ENCODE assay signal across 20 cellular contexts in genomic region chr3:31934866-31935265, GRCh38. TPM values are rescaled to one million over a fixed set of nuclear protein-coding genes. Genes with fewer than 3 reads are reported as not detected.
DNase-seq lines count a peak whose midpoint lies in the region; ATAC-seq and TF ChIP-seq lines count a peak whose summit lies in the region.
"Had no signal": no experiment of that assay in that cellular context is flagged by ENCODE, and none has a peak within 500 bp of the region (broad histone marks: within the 10 kb centered on the region; RNA-seq: fewer than 3 reads in every experiment).

No MANE protein-coding gene starts in this region.

- H3F3A ChIP-seq in OCI-LY1 (ENCODE audit: insufficient read depth, low read length) = peaks cover 5% of the 10 kb centered on the region; the same call in 1 of the 2 replicates

- TF ChIP-seq POLR2A in esophagus squamous epithelium (IDR thresholded peaks at IDR 0.05) = no peak

- H4K91ac ChIP-seq in H9 (ENCODE audit: insufficient read length, low read depth, low read length) = no peak overlapping the region

- H2BK15ac ChIP-seq in H9 (ENCODE audit: low read depth, low read length) = no peak overlapping the region

- no peak overlapping the region for H3K9ac ChIP-seq in H9 (ENCODE audit: extremely low read depth, insufficient read length, low read length)
- H3K9ac ChIP-seq in OCI-LY1 (ENCODE audit: low read length) = peak overlapping the region; percentile 58

- H3K4me2 ChIP-seq in H9 (ENCODE audit: insufficient read depth, insufficient read length, low read length) (no peak overlapping the region), OCI-LY1 (ENCODE audit: low read length) (peak overlapping the region; percentile 64)

- H3K23ac ChIP-seq in H9 (ENCODE audit: insufficient read length, low read depth, low read length) = no peak overlapping the region

- H3K4me1 Mint-ChIP-seq in H9 = peaks cover 32 to 35% of the 10 kb centered on the region in 2 experiments
- H3K4me1 Mint-ChIP-seq in endothelial cell (ENCODE audit: unreplicated experiment) = peaks cover 38% of the 10 kb centered on the region
- H3K4me1 Mint-ChIP-seq: CD4-positive, alpha-beta memory T cell had no signal

- no peak for ATAC-seq in GM18517 (IDR thresholded peaks at IDR 0.05; ENCODE audit: unreplicated experiment)
- ATAC-seq: gastrocnemius medialis, left ventricle myocardium superior, sciatic nerve had no signal

- peak overlapping the region; percentile 66 to 90 (median 75); a peak in 5 of 7 replicates for H3K27ac Mint-ChIP-seq in H9
- H3K27ac Mint-ChIP-seq in endothelial cell (ENCODE audit: unreplicated experiment) = peak overlapping the region; percentile 89
- H3K27ac Mint-ChIP-seq: CD4-positive, alpha-beta memory T cell; dendritic cell treated with granulocyte-macrophage colony-stimulating factor and Interleukin-4, amounts not matched to agents 40 ng/mL and 50 ng/mL, for 4 days had no signal

- H3K36me3 Mint-ChIP-seq in H9 (ENCODE audit: insufficient read depth in 1 of 3, low read depth in 3 of 3) = peaks cover 0 to 8% (median 2%) of the 10 kb centered on the region in 3 experiments; a peak in 2 of 7 replicates
- no peaks in the 10 kb centered on the region for H3K36me3 Mint-ChIP-seq in endothelial cell (ENCODE audit: low read depth, unreplicated experiment)
- H3K36me3 Mint-ChIP-seq: CD4-positive, alpha-beta memory T cell had no signal

- peaks cover 4% of the 10 kb centered on the region for H3K79me1 ChIP-seq in H9 (ENCODE audit: insufficient read depth, low read depth, low read length, poor library complexity, severe bottlenecking)

- H2BK12ac ChIP-seq in H9 (ENCODE audit: insufficient read length, low read depth, low read length) = no peak overlapping the region

- no peak overlapping the region for H3K14ac ChIP-seq in H9 (ENCODE audit: insufficient read depth, low read length)

- H3K4me3 ChIP-seq in OCI-LY1 (ENCODE audit: low read depth, low read length, poor library complexity, severe bottlenecking) = peak overlapping the region; percentile 30
- H3K4me3 ChIP-seq in esophagus squamous epithelium = no peak overlapping the region
- no peak overlapping the region for H3K4me3 ChIP-seq in left ventricle myocardium inferior
- H3K4me3 ChIP-seq: breast epithelium, gastrocnemius medialis, tibial nerve had no signal

- H4K8ac ChIP-seq in H9 (replicated peaks; ENCODE audit: insufficient read length, low read depth, low read length) = no peak overlapping the region

- no peaks in the 10 kb centered on the region for H3K27me3 ChIP-seq in H9 (ENCODE audit: insufficient read depth, low read length)
- H3K27me3 ChIP-seq in OCI-LY1 (ENCODE audit: insufficient read depth, low read length) = no peaks in the 10 kb centered on the region
- H3K27me3 ChIP-seq in esophagus squamous epithelium = no peaks in the 10 kb centered on the region
- H3K27me3 ChIP-seq in left ventricle myocardium inferior (ENCODE audit: low read depth) = no peaks in the 10 kb centered on the region
- H3K27me3 ChIP-seq: breast epithelium, gastrocnemius medialis, tibial nerve had no signal

- no peak overlapping the region for H3K4ac ChIP-seq in H9 (ENCODE audit: low read depth, low read length)

- no peaks in the 10 kb centered on the region for H3K27me3 Mint-ChIP-seq in H9 (ENCODE audit: low read depth)
- H3K27me3 Mint-ChIP-seq in endothelial cell (ENCODE audit: unreplicated experiment) = no peaks in the 10 kb centered on the region
- H3K27me3 Mint-ChIP-seq: CD4-positive, alpha-beta memory T cell; dendritic cell treated with granulocyte-macrophage colony-stimulating factor and Interleukin-4, amounts not matched to agents 40 ng/mL and 50 ng/mL, for 4 days had no signal

- H3K79me2 ChIP-seq in H9 (ENCODE audit: insufficient read depth, low read length) = peaks cover 27% of the 10 kb centered on the region; the same call in 1 of the 2 replicates
- peaks cover 52% of the 10 kb centered on the region for H3K79me2 ChIP-seq in OCI-LY1 (ENCODE audit: insufficient read depth, low read length)

- H4K5ac ChIP-seq in H9 (ENCODE audit: insufficient read length, low read depth, low read length) = no peak overlapping the region

- H3K56ac ChIP-seq in H9 (ENCODE audit: insufficient read length, low read depth, low read length) = no peak overlapping the region

- H3K9me3 Mint-ChIP-seq in H9 = no peaks in the 10 kb centered on the region
- H3K9me3 Mint-ChIP-seq in endothelial cell (ENCODE audit: unreplicated experiment) = no peaks in the 10 kb centered on the region
- H3K9me3 Mint-ChIP-seq: CD4-positive, alpha-beta memory T cell; dendritic cell treated with granulocyte-macrophage colony-stimulating factor and Interleukin-4, amounts not matched to agents 40 ng/mL and 50 ng/mL, for 4 days had no signal

- H3K4me3 Mint-ChIP-seq in H9 (no peak overlapping the region), endothelial cell (ENCODE audit: unreplicated experiment) (no peak overlapping the region)
- H3K4me3 Mint-ChIP-seq: CD4-positive, alpha-beta memory T cell; dendritic cell treated with granulocyte-macrophage colony-stimulating factor and Interleukin-4, amounts not matched to agents 40 ng/mL and 50 ng/mL, for 4 days had no signal

- WGBS in H9 (ENCODE audit: extremely low coverage, insufficient read length, low lambda C conversion rate) = no CpG with 5 or more reads among the region's 3 CpGs
- WGBS in esophagus squamous epithelium, 2 donors = 50 to 68% methylated on average over 3 of the region's 3 CpGs

- H3K9me3 ChIP-seq in H9 (ENCODE audit: control insufficient read depth, low read depth, low read length) (no peaks in the 10 kb centered on the region), OCI-LY1 (ENCODE audit: low read length) (no peaks in the 10 kb centered on the region), esophagus squamous epithelium (no peaks in the 10 kb centered on the region), left ventricle myocardium inferior (replicated peaks) (no peaks in the 10 kb centered on the region)
- H3K9me3 ChIP-seq: breast epithelium, gastrocnemius medialis, tibial nerve had no signal

- TF ChIP-seq CTCF in H9 (conservative IDR thresholded peaks at IDR 0.05) = no peak
- no peak for TF ChIP-seq CTCF in OCI-LY1 (IDR thresholded peaks at IDR 0.05; ENCODE audit: low read length)
- no peak for TF ChIP-seq CTCF in endothelial cell (IDR thresholded peaks at IDR 0.05; ENCODE audit: unreplicated experiment)
- TF ChIP-seq CTCF in esophagus squamous epithelium (IDR thresholded peaks at IDR 0.05) = no peak
- no peak for TF ChIP-seq CTCF in left ventricle myocardium inferior (IDR thresholded peaks at IDR 0.05; ENCODE audit: borderline replicate concordance)

- DNase-seq in H9 (no peak), endothelial cell (ENCODE audit: low spot score) (peak; percentile 40), lung microvascular endothelial cell (ENCODE audit: low read depth in 2 of 2) (peak; percentile 42 to 54), MV-4-11 (lab: John Stamatoyannopoulos, UW) (no peak), esophagus squamous epithelium (lab: John Stamatoyannopoulos, UW) (no peak), left ventricle myocardium inferior (no peak)
- DNase-seq: activated CD4-positive, alpha-beta T cell treated with anti-CD3 and anti-CD28 coated beads for 48 hours; activated effector memory CD4-positive, alpha-beta T cell treated with Interleukin-2 at 50 U/mL for 16 hours; CD4-positive, alpha-beta memory T cell; gastrocnemius medialis; left ventricle myocardium superior; NCI-H1417; NCI-H2107; stimulated activated naive CD4-positive, alpha-beta T cell had no signal

- no peaks in the 10 kb centered on the region for H3K23me2 ChIP-seq in H9 (ENCODE audit: insufficient read length, low read depth, low read length, poor library complexity, severe bottlenecking)

- H3K36me3 ChIP-seq in OCI-LY1 (ENCODE audit: insufficient read depth, low read length) (no peaks in the 10 kb centered on the region), esophagus squamous epithelium (no peaks in the 10 kb centered on the region), left ventricle myocardium inferior (no peaks in the 10 kb centered on the region)
- H3K36me3 ChIP-seq: breast epithelium, gastrocnemius medialis, tibial nerve had no signal

- H2BK120ac ChIP-seq in H9 (ENCODE audit: low read depth, low read length, poor library complexity, severe bottlenecking) = no peak overlapping the region

- H3K9me2 ChIP-seq in OCI-LY1 (ENCODE audit: low read depth, low read length) = no peaks in the 10 kb centered on the region

- H3K27ac ChIP-seq in H9 (ENCODE audit: insufficient read length, low read depth, low read length) (peak overlapping the region; percentile 39), OCI-LY1 (ENCODE audit: low read depth, low read length, poor library complexity, severe bottlenecking) (peak overlapping the region; percentile 98), esophagus squamous epithelium (peak overlapping the region in 1 of 4 donors; percentile 21), left ventricle myocardium inferior (replicated peaks) (no peak overlapping the region)
- H3K27ac ChIP-seq: gastrocnemius medialis, tibial nerve had no signal

- H3K18ac ChIP-seq in H9 (ENCODE audit: insufficient read length, low read depth, low read length) = no peak overlapping the region

- no peak overlapping the region for H2AK5ac ChIP-seq in H9 (ENCODE audit: insufficient read length, low read length)

- intact Hi-C loops in esophagus squamous epithelium (cut with DNase I) = no loop called here
- intact Hi-C loops in left ventricle myocardium inferior (cut with micrococcal nuclease) = no loop called here

- no peak overlapping the region for H2AFZ ChIP-seq in H9 (ENCODE audit: low read length)
- no peak overlapping the region for H2AFZ ChIP-seq in OCI-LY1 (ENCODE audit: low read length)

- no peaks in the 10 kb centered on the region for H4K20me1 ChIP-seq in H9 (ENCODE audit: control insufficient read depth, insufficient read depth, insufficient read length)
- H4K20me1 ChIP-seq in OCI-LY1 (ENCODE audit: insufficient read depth, low read length) = no peaks in the 10 kb centered on the region

- peaks cover 7% of the 10 kb centered on the region; the same call in 1 of the 2 replicates for H3K4me1 ChIP-seq in H9 (ENCODE audit: insufficient read depth, low read length)
- H3K4me1 ChIP-seq in OCI-LY1 (ENCODE audit: insufficient read depth, low read length, severe bottlenecking) = peaks cover 94% of the 10 kb centered on the region
- peaks cover 0 to 35% (median 13%) of the 10 kb centered on the region in 3 donors for H3K4me1 ChIP-seq in esophagus squamous epithelium
- H3K4me1 ChIP-seq in left ventricle myocardium inferior = peaks cover 9% of the 10 kb centered on the region
- H3K4me1 ChIP-seq: breast epithelium had no signal

- no peak overlapping the region for H2BK5ac ChIP-seq in H9 (ENCODE audit: insufficient read length, low read length)

- no peak overlapping the region for H3T11ph ChIP-seq in H9 (ENCODE audit: low read length)

- no peak overlapping the region for H2BK20ac ChIP-seq in H9 (ENCODE audit: low read depth, low read length, poor library complexity, severe bottlenecking)

RNA-seq across cellular contexts. Expression of gene OSBPL10, which starts 46.2 kb away (rescaled TPM):
- total RNA-seq in H9 (2021) = 42.7 and 46.7 TPM in 2 replicates
- 61.0 TPM for total RNA-seq in endothelial cell (ENCODE audit: unreplicated experiment)
- total RNA-seq in lung microvascular endothelial cell = 6.3 and 8.9 TPM in 2 replicates
- 10 to 100 TPM; 13.8 to 65.3 (median 41.0) TPM for total RNA-seq in esophagus squamous epithelium
- 6.4 TPM for total RNA-seq in left ventricle myocardium inferior
- total RNA-seq: CD4-positive, alpha-beta memory T cell had no signal

RNA-seq across cellular contexts. Expression of gene ZNF860, which starts 46.7 kb away (rescaled TPM):
- total RNA-seq in H9 (2021) (2.1 and 2.6 TPM in 2 replicates), endothelial cell (ENCODE audit: unreplicated experiment) (1.1 TPM), lung microvascular endothelial cell (0.40 and 1.1 TPM in 2 replicates), esophagus squamous epithelium (1 to 10 TPM; 2.5 to 7.2 (median 4.6) TPM), left ventricle myocardium inferior (0.08 TPM)
- total RNA-seq: CD4-positive, alpha-beta memory T cell had no signal

Comparison
In these comparisons a context has a peak if more than half of its experiments do, and no peak if none do; other contexts are left out.
1. DNase-seq: peak in endothelial cell (single experiment) and lung microvascular endothelial cell (2 of 2); none in H9 (single experiment), MV-4-11 (single experiment), esophagus squamous epithelium (single experiment) and left ventricle myocardium inferior (single experiment).